Comparison of ENCODE assay signal across 16 cellular contexts in genomic region chr15:81419304-81419943, GRCh38. TPM values are rescaled to one million over a fixed set of nuclear protein-coding genes. Genes with fewer than 3 reads are reported as not detected.
DNase-seq lines count a peak whose midpoint lies in the region; ATAC-seq lines count a peak whose summit lies in the region.
"Had no signal": no experiment of that assay in that cellular context is flagged by ENCODE, and none has a peak within 500 bp of the region (broad histone marks: within the 10 kb centered on the region; RNA-seq: fewer than 3 reads in every experiment).

No MANE protein-coding gene starts in this region.

- H3K4me1 ChIP-seq in adipocyte (ENCODE audit: control insufficient read depth, insufficient read depth, low read length) (no peaks in the 10 kb centered on the region), iPS-18a (ENCODE audit: control insufficient read depth, low read depth, low read length) (peaks cover 13% of the 10 kb centered on the region)
- H3K4me1 ChIP-seq: heart left ventricle had no signal

- H3K4me3 ChIP-seq in adipocyte (ENCODE audit: low read length) (no peak overlapping the region), iPS-18a (ENCODE audit: low read length) (peak overlapping the region; percentile 50)
- H3K4me3 ChIP-seq: heart left ventricle had no signal

- H3K36me3 ChIP-seq in adipocyte (ENCODE audit: control insufficient read depth, insufficient read depth, low read length, severe bottlenecking) (no peaks in the 10 kb centered on the region), iPS-18a (ENCODE audit: control insufficient read depth, low read depth, low read length) (no peaks in the 10 kb centered on the region)
- H3K36me3 ChIP-seq: heart left ventricle had no signal

- peak overlapping the region; percentile 55 for H3K27ac ChIP-seq in iPS-18a (ENCODE audit: low read length)
- H3K27ac ChIP-seq: heart left ventricle had no signal

- H3K27me3 ChIP-seq in adipocyte (replicated peaks; ENCODE audit: control insufficient read depth, insufficient read depth, low read length) (peaks cover 4% of the 10 kb centered on the region), iPS-18a (ENCODE audit: control insufficient read depth, insufficient read depth, low read length) (no peaks in the 10 kb centered on the region)
- H3K27me3 ChIP-seq: heart left ventricle had no signal

- intact Hi-C loops in left ventricle myocardium superior (cut with micrococcal nuclease), result no loop called here

- DNase-seq in NCI-H187 treated with DMSO at 0.1 percent for 48 hours (lab: John Stamatoyannopoulos, UW) (peak; percentile 9), NCI-H187 (lab: John Stamatoyannopoulos, UW) (no peak), adipocyte (ENCODE audit: low read depth) (peak; percentile 69), smooth muscle cell of the brain vasculature (ENCODE audit: low read depth, low spot score) (peak; percentile 87), ureter (ENCODE audit: low spot score) (no peak), left ventricle myocardium superior (no peak)
- DNase-seq: 8988T; activated CD4-positive, alpha-beta T cell treated with anti-CD3 and anti-CD28 coated beads for 48 hours; activated effector memory CD4-positive, alpha-beta T cell treated with anti-CD3 and anti-CD28 coated beads, Interleukin-2, amount 50 U/mL, for 16 hours; dermis blood vessel endothelial cell; DMS153; heart left ventricle; NCI-H526 treated with DMSO at 0.1 percent for 48 hours had no signal

- H3K9ac ChIP-seq in adipocyte (ENCODE audit: low read length) (no peak overlapping the region), iPS-18a (ENCODE audit: low read length) (no peak overlapping the region)

- no peak for ATAC-seq in HG02571 (IDR thresholded peaks at IDR 0.05; ENCODE audit: unreplicated experiment)
- no peak for ATAC-seq in left ventricle myocardium superior
- ATAC-seq: heart left ventricle, SK-N-SH treated with all-trans-retinoic acid at 6 μM for 48 hours had no signal

- H3K9me3 ChIP-seq in adipocyte (ENCODE audit: control insufficient read depth, low read length) (no peaks in the 10 kb centered on the region), iPS-18a (ENCODE audit: control insufficient read depth, low read depth, low read length) (no peaks in the 10 kb centered on the region)
- H3K9me3 ChIP-seq: heart left ventricle had no signal

RNA-seq across cellular contexts. Expression of gene TMC3, which starts 45.4 kb away (rescaled TPM):
- total RNA-seq in ureter, result 1.4 TPM
- total RNA-seq in left ventricle myocardium superior, result not detected
- total RNA-seq: dermis blood vessel endothelial cell had no signal

Comparison
In these comparisons a context has a peak if more than half of its experiments do, and no peak if none do; other contexts are left out.
1. DNase-seq: peak in NCI-H187 treated with DMSO at 0.1 percent for 48 hours (single experiment), adipocyte (single experiment) and smooth muscle cell of the brain vasculature (single experiment); none in NCI-H187 (0 of 2), ureter (single experiment) and left ventricle myocardium superior (single experiment).